10 cellular contexts compared by ENCODE assay signal in genomic region chr11:67406969-67407699, GRCh38. TPM values are rescaled to one million over a fixed set of nuclear protein-coding genes. Genes with fewer than 3 reads are reported as not detected.
A peak's percentile ranks its signal among the peaks of the same experiment; 100 is the strongest.
DNase-seq lines count a peak whose midpoint lies in the region; ATAC-seq lines count a peak whose summit lies in the region.
"Had no signal": no experiment of that assay in that cellular context is flagged by ENCODE, and none has a peak within 500 bp of the region (broad histone marks: within the 10 kb centered on the region; RNA-seq: fewer than 3 reads in every experiment).

No MANE protein-coding gene starts in this region.

- peak; percentile 28 to 40 for ATAC-seq in left cardiac atrium
- no peak for ATAC-seq in left ventricle myocardium superior
- no peak for ATAC-seq in HG02885 (IDR thresholded peaks at IDR 0.05; ENCODE audit: poor library complexity, unreplicated experiment)

- peaks cover 45% of the 10 kb centered on the region for H3K36me3 Mint-ChIP-seq in T-helper 1 cell treated with Interleukin-12 subunit alpha and Interleukin-12 subunit beta and Interleukin-4 antibody, amounts not matched to agents 30 μg/mL and 1 μg/mL, for 36 hours (ENCODE audit: low read depth)
- H3K36me3 Mint-ChIP-seq: type B pancreatic cell had no signal

- peaks cover 45% of the 10 kb centered on the region for H3K4me1 Mint-ChIP-seq in T-helper 1 cell treated with Interleukin-12 subunit alpha and Interleukin-12 subunit beta and Interleukin-4 antibody, amounts not matched to agents 30 μg/mL and 1 μg/mL, for 36 hours (ENCODE audit: low read depth)

- H3K27ac ChIP-seq in temporal lobe (ENCODE audit: low read depth, low read length): peak overlapping the region; percentile 100
- H3K27ac ChIP-seq: SJCRH30 had no signal

- DNase-seq in left cardiac atrium: no peak
- no peak for DNase-seq in left ventricle myocardium superior
- DNase-seq in globus pallidus (ENCODE audit: low spot score): peak; percentile 77
- no peak for DNase-seq in NCI-H524 treated with DMSO at 0.1 percent for 48 hours (lab: John Stamatoyannopoulos, UW)
- no peak for DNase-seq in GM03348 (ENCODE audit: low spot score)
- DNase-seq: SJCRH30 had no signal

- intact Hi-C loops in left cardiac atrium (cut with DNase I): loop anchor here in 1 of 2 donors (10.0 kb wide), 1 partner anchor 58 kb away; the partner anchor contains the start of gene TMEM134
- intact Hi-C loops in left ventricle myocardium superior (cut with micrococcal nuclease): no loop called here

- H3K9me3 Mint-ChIP-seq in T-helper 1 cell treated with Interleukin-12 subunit alpha and Interleukin-12 subunit beta and Interleukin-4 antibody, amounts not matched to agents 30 μg/mL and 1 μg/mL, for 36 hours: no peaks in the 10 kb centered on the region
- H3K9me3 Mint-ChIP-seq: type B pancreatic cell had no signal

- no peaks in the 10 kb centered on the region for H3K27me3 Mint-ChIP-seq in T-helper 1 cell treated with Interleukin-12 subunit alpha and Interleukin-12 subunit beta and Interleukin-4 antibody, amounts not matched to agents 30 μg/mL and 1 μg/mL, for 36 hours (ENCODE audit: low read depth)

- H3K4me3 Mint-ChIP-seq in T-helper 1 cell treated with Interleukin-12 subunit alpha and Interleukin-12 subunit beta and Interleukin-4 antibody, amounts not matched to agents 30 μg/mL and 1 μg/mL, for 36 hours: peak overlapping the region; percentile 91
- H3K4me3 Mint-ChIP-seq: type B pancreatic cell had no signal

- H3K27ac Mint-ChIP-seq in T-helper 1 cell treated with Interleukin-12 subunit alpha and Interleukin-12 subunit beta and Interleukin-4 antibody, amounts not matched to agents 30 μg/mL and 1 μg/mL, for 36 hours: peak overlapping the region; percentile 97
- H3K27ac Mint-ChIP-seq: type B pancreatic cell had no signal

RNA-seq across cellular contexts. Expression of gene TBC1D10C, which starts 3.3 kb away (rescaled TPM):
- total RNA-seq in left cardiac atrium (1 to 10 TPM; 2.4 to 2.8 TPM), left ventricle myocardium superior (0.87 TPM), temporal lobe (0.25 TPM)
- total RNA-seq: SJCRH30 had no signal

RNA-seq across cellular contexts. Expression of gene PPP1CA, which starts 5.5 kb away (rescaled TPM):
- total RNA-seq in left cardiac atrium: 10 to 100 TPM; 86.7 to 94.1 TPM
- 106 TPM for total RNA-seq in left ventricle myocardium superior
- total RNA-seq in temporal lobe: 46.0 TPM

RNA-seq across cellular contexts. Expression of gene CARNS1, which starts 8.3 kb away (rescaled TPM):
- 10 to 100 TPM in 1 of 2 donors, 1 to 10 TPM in 1; 6.6 to 11.9 TPM for total RNA-seq in left cardiac atrium
- total RNA-seq in left ventricle myocardium superior: 18.0 TPM
- total RNA-seq in temporal lobe: 0.25 TPM

RNA-seq across cellular contexts. Expression of gene RAD9A, which starts 15.3 kb away (rescaled TPM):
- 1 to 10 TPM; 6.2 to 9.0 TPM for total RNA-seq in left cardiac atrium
- 5.8 TPM for total RNA-seq in left ventricle myocardium superior
- 19.9 TPM for total RNA-seq in temporal lobe

RNA-seq across cellular contexts. Expression of gene RPS6KB2, which starts 21.2 kb away (rescaled TPM):
- total RNA-seq in left cardiac atrium: 10 to 100 TPM; 25.5 to 31.0 TPM
- 25.1 TPM for total RNA-seq in left ventricle myocardium superior
- 15.7 TPM for total RNA-seq in temporal lobe

Comparison
In these comparisons a context has a peak if more than half of its experiments do, and no peak if none do; other contexts are left out.
1. ATAC-seq: peak in left cardiac atrium (2 of 2); none in left ventricle myocardium superior (single experiment) and HG02885 (single experiment).